ENCODE assay signal across 28 cellular contexts in genomic region chr4:963276-964225, GRCh38. TPM values are rescaled to one million over a fixed set of nuclear protein-coding genes. Genes with fewer than 3 reads are reported as not detected.
DNase-seq lines count a peak whose midpoint lies in the region; ATAC-seq, FAIRE-seq and TF ChIP-seq lines count a peak whose summit lies in the region.
"Had no signal": no experiment of that assay in that cellular context is flagged by ENCODE, and none has a peak within 500 bp of the region (broad histone marks: within the 10 kb centered on the region; RNA-seq: fewer than 3 reads in every experiment).

No MANE protein-coding gene starts in this region.

- no peak overlapping the region for H3K4me3 Mint-ChIP-seq in natural killer cell treated with Interleukin-12 subunit alpha and Interleukin-12 subunit beta and Interleukin-15 and Interleukin-18, amount 100 ng/mL, for 72 hours
- H3K4me3 Mint-ChIP-seq in natural killer cell (no peak overlapping the region), WTC11 (no peak overlapping the region)
- H3K4me3 Mint-ChIP-seq: CD4-positive, CD25-positive, alpha-beta regulatory T cell; mesothelial cell of epicardium; nephron; stimulated activated naive B cell treated with anti-CD40 and anti-IgM and Interleukin-4, amounts not matched to agents 10 μg/mL and 1 μg/mL and 100 μg/mL, for 72 hours had no signal

- H3K27ac Mint-ChIP-seq in natural killer cell treated with Interleukin-12 subunit alpha and Interleukin-12 subunit beta and Interleukin-15 and Interleukin-18, amount 100 ng/mL, for 72 hours = no peak overlapping the region
- H3K27ac Mint-ChIP-seq in natural killer cell (peak overlapping the region in 1 of 2 donors; percentile 58), WTC11 (no peak overlapping the region)
- H3K27ac Mint-ChIP-seq: activated naive CD4-positive, alpha-beta T cell treated with anti-CD3 and anti-CD28 coated beads, Interleukin-2, amount 50 U/mL, for 72 hours; CD4-positive, CD25-positive, alpha-beta regulatory T cell; mesothelial cell of epicardium; nephron; stimulated activated naive B cell treated with anti-CD40 and anti-IgM and Interleukin-4, amounts not matched to agents 10 μg/mL and 1 μg/mL and 100 μg/mL, for 72 hours had no signal

- H3K36me3 ChIP-seq in lower lobe of right lung = peaks cover 74% of the 10 kb centered on the region

- no peak for FAIRE-seq in urothelium cell line (lab: Jason Lieb, UNC)
- FAIRE-seq: endometrium, frontal cortex, GM12891, pancreas had no signal

- H3K27ac ChIP-seq in lower lobe of right lung = no peak overlapping the region
- H3K27ac ChIP-seq: left lung, pancreas, upper lobe of right lung had no signal

- H3K4me1 ChIP-seq in lower lobe of right lung = no peaks in the 10 kb centered on the region
- H3K4me1 ChIP-seq: left lung, pancreas, upper lobe of right lung had no signal

- H3K4me3 ChIP-seq in lower lobe of right lung = no peak overlapping the region
- H3K4me3 ChIP-seq: left lung, pancreas, upper lobe of right lung had no signal

- no peak for ATAC-seq in natural killer cell treated with Interleukin-12 subunit alpha and Interleukin-12 subunit beta and Interleukin-15 and Interleukin-18, amount 100 ng/mL, for 72 hours
- ATAC-seq in natural killer cell (no peak), WTC11 (no peak), lower lobe of right lung (no peak)
- ATAC-seq: activated naive CD4-positive, alpha-beta T cell treated with anti-CD3 and anti-CD28 coated beads, Interleukin-2, amount 50 U/mL, for 72 hours; left lung; pancreas; sciatic nerve; stimulated activated naive B cell treated with anti-CD40 and anti-IgM and Interleukin-4, amounts not matched to agents 10 μg/mL and 1 μg/mL and 100 μg/mL, for 72 hours; upper lobe of right lung had no signal

- no peaks in the 10 kb centered on the region for H3K27me3 ChIP-seq in lower lobe of right lung (ENCODE audit: low read depth)
- H3K27me3 ChIP-seq: pancreas, upper lobe of right lung had no signal

- POLR2A ChIA-PET in WTC11 (lab: Charles Lee) = no interaction called here

- peak; percentile 60 for DNase-seq in natural killer cell treated with Interleukin-12 subunit alpha and Interleukin-12 subunit beta and Interleukin-15 and Interleukin-18, amount 100 ng/mL, for 72 hours (ENCODE audit: low spot score)
- DNase-seq in natural killer cell = no peak
- DNase-seq in WTC11 (ENCODE audit: low spot score) = peak; percentile 9
- DNase-seq in lower lobe of right lung = peak; percentile 37
- no peak for DNase-seq in Ammon's horn (ENCODE audit: low spot score)
- DNase-seq in AG08396 (ENCODE audit: low spot score) = no peak
- DNase-seq in hippocampal formation (lab: John Stamatoyannopoulos, UW) = no peak
- no peak for DNase-seq in urothelium cell line (ENCODE audit: low spot score)
- DNase-seq: activated T-cell treated with anti-CD3 and anti-CD28 coated beads for 4 hours; CD4-positive, CD25-positive, alpha-beta regulatory T cell; dermis blood vessel endothelial cell; KBM-7; NCI-H1417 treated with DMSO at 0.1 percent for 48 hours; NCI-H2107; stimulated activated CD4-positive, alpha-beta T cell treated with anti-CD3 and anti-CD28 coated beads, Interleukin-4, amount 100 ng/mL, for 4 hours; stimulated activated naive B cell treated with anti-CD40 and anti-IgM and Interleukin-4, amounts not matched to agents 10 μg/mL and 1 μg/mL and 100 μg/mL, for 72 hours; T-helper 2 cell; upper lobe of right lung had no signal

- H3K9me3 Mint-ChIP-seq in natural killer cell treated with Interleukin-12 subunit alpha and Interleukin-12 subunit beta and Interleukin-15 and Interleukin-18, amount 100 ng/mL, for 72 hours = no peaks in the 10 kb centered on the region
- H3K9me3 Mint-ChIP-seq in natural killer cell = no peaks in the 10 kb centered on the region
- no peaks in the 10 kb centered on the region for H3K9me3 Mint-ChIP-seq in WTC11
- H3K9me3 Mint-ChIP-seq: activated naive CD4-positive, alpha-beta T cell treated with anti-CD3 and anti-CD28 coated beads, Interleukin-2, amount 50 U/mL, for 72 hours; mesothelial cell of epicardium; nephron; stimulated activated naive B cell treated with anti-CD40 and anti-IgM and Interleukin-4, amounts not matched to agents 10 μg/mL and 1 μg/mL and 100 μg/mL, for 72 hours had no signal

- no peaks in the 10 kb centered on the region for H3K36me3 Mint-ChIP-seq in natural killer cell treated with Interleukin-12 subunit alpha and Interleukin-12 subunit beta and Interleukin-15 and Interleukin-18, amount 100 ng/mL, for 72 hours
- no peaks in the 10 kb centered on the region for H3K36me3 Mint-ChIP-seq in natural killer cell
- H3K36me3 Mint-ChIP-seq in WTC11 = no peaks in the 10 kb centered on the region
- H3K36me3 Mint-ChIP-seq: activated naive CD4-positive, alpha-beta T cell treated with anti-CD3 and anti-CD28 coated beads, Interleukin-2, amount 50 U/mL, for 72 hours had no signal

- CTCF ChIA-PET in WTC11 (lab: Charles Lee) = interaction anchor here (1.0 to 1.9 kb wide), 4 partner anchors 32 to 392 kb away, joined by 3 to 9 read pairs (median 5); partner anchors contain the start of genes GAK and TMEM175

- no peaks in the 10 kb centered on the region for H3K9me3 ChIP-seq in lower lobe of right lung
- H3K9me3 ChIP-seq: left lung, pancreas, upper lobe of right lung had no signal

- H3K4me1 Mint-ChIP-seq in natural killer cell treated with Interleukin-12 subunit alpha and Interleukin-12 subunit beta and Interleukin-15 and Interleukin-18, amount 100 ng/mL, for 72 hours (ENCODE audit: low read depth in 2 of 2) = peaks cover 0 to 6% of the 10 kb centered on the region in 2 donors
- H3K4me1 Mint-ChIP-seq in natural killer cell (peaks cover 4 to 7% of the 10 kb centered on the region in 2 donors), WTC11 (no peaks in the 10 kb centered on the region)
- H3K4me1 Mint-ChIP-seq: mesothelial cell of epicardium, nephron had no signal

- intact Hi-C loops in natural killer cell (cut with micrococcal nuclease) = no loop called here
- intact Hi-C loops in lower lobe of right lung (cut with DNase I) = no loop called here

- H3K27me3 Mint-ChIP-seq in natural killer cell treated with Interleukin-12 subunit alpha and Interleukin-12 subunit beta and Interleukin-15 and Interleukin-18, amount 100 ng/mL, for 72 hours = no peaks in the 10 kb centered on the region
- H3K27me3 Mint-ChIP-seq in natural killer cell (ENCODE audit: low read depth in 2 of 2) (no peaks in the 10 kb centered on the region), WTC11 (ENCODE audit: low read depth) (peaks cover 8% of the 10 kb centered on the region)
- H3K27me3 Mint-ChIP-seq: CD4-positive, CD25-positive, alpha-beta regulatory T cell; stimulated activated naive B cell treated with anti-CD40 and anti-IgM and Interleukin-4, amounts not matched to agents 10 μg/mL and 1 μg/mL and 100 μg/mL, for 72 hours had no signal

- TF ChIP-seq CTCF in natural killer cell (IDR thresholded peaks at IDR 0.05) = no peak
- TF ChIP-seq CTCF in WTC11 (IDR thresholded peaks at IDR 0.05) = no peak
- no peak for TF ChIP-seq CTCF in lower lobe of right lung (IDR thresholded peaks at IDR 0.05)

TF ChIP-seq in WTC11, 78 proteins besides CTCF, POLR2A, EP300 and RAD21:
- TF ChIP-seq HMGA2 (CRISPR knock-in tag; IDR thresholded peaks at IDR 0.05) = no peak

RNA-seq across cellular contexts. Expression of gene DGKQ, which starts 9.8 kb away (rescaled TPM):
- 10 to 100 TPM; 15.4 to 19.6 TPM for total RNA-seq in natural killer cell treated with Interleukin-12 subunit alpha and Interleukin-12 subunit beta and Interleukin-15 and Interleukin-18, amount 100 ng/mL, for 72 hours
- 10 to 100 TPM; 64.2 to 79.5 (median 65.2) TPM for total RNA-seq in natural killer cell
- 15.7 to 19.3 TPM (median 16.9 TPM) in 3 replicates for total RNA-seq in WTC11 (2021)
- total RNA-seq in lower lobe of right lung = 18.8 TPM

RNA-seq across cellular contexts. Expression of gene IDUA, which starts 23.3 kb away (rescaled TPM):
- 10 to 100 TPM; 15.7 to 17.5 TPM for total RNA-seq in natural killer cell treated with Interleukin-12 subunit alpha and Interleukin-12 subunit beta and Interleukin-15 and Interleukin-18, amount 100 ng/mL, for 72 hours
- total RNA-seq in natural killer cell (10 to 100 TPM; 38.7 to 43.6 (median 43.0) TPM), WTC11 (2021) (8.5 to 9.7 TPM (median 8.7 TPM) in 3 replicates), lower lobe of right lung (46.0 TPM)

RNA-seq across cellular contexts. Expression of gene SLC26A1, which starts 29.7 kb away (rescaled TPM):
- total RNA-seq in natural killer cell treated with Interleukin-12 subunit alpha and Interleukin-12 subunit beta and Interleukin-15 and Interleukin-18, amount 100 ng/mL, for 72 hours = under 1 TPM in 1 of 2 donors, not detected in 1; 0.88 TPM
- total RNA-seq in natural killer cell (under 1 TPM; 0.19 to 0.80 (median 0.61) TPM), WTC11 (2021) (0.14 to 0.85 TPM (median 0.25 TPM) in 3 replicates), lower lobe of right lung (1.0 TPM)
- total RNA-seq: activated naive CD4-positive, alpha-beta T cell treated with anti-CD3 and anti-CD28 coated beads, Interleukin-2, amount 50 U/mL, for 72 hours; dermis blood vessel endothelial cell; H4 had no signal

RNA-seq across cellular contexts. Expression of gene TMEM175, which starts 31.3 kb away (rescaled TPM):
- total RNA-seq in natural killer cell treated with Interleukin-12 subunit alpha and Interleukin-12 subunit beta and Interleukin-15 and Interleukin-18, amount 100 ng/mL, for 72 hours = 10 to 100 TPM; 26.5 to 29.2 TPM
- 10 to 100 TPM; 72.8 to 79.8 (median 73.2) TPM for total RNA-seq in natural killer cell
- total RNA-seq in WTC11 (2021) = 6.4 to 10.6 TPM (median 9.2 TPM) in 3 replicates
- total RNA-seq in lower lobe of right lung = 45.3 TPM

RNA-seq across cellular contexts. Expression of gene GAK, which starts 31.4 kb away (rescaled TPM):
- total RNA-seq in natural killer cell treated with Interleukin-12 subunit alpha and Interleukin-12 subunit beta and Interleukin-15 and Interleukin-18, amount 100 ng/mL, for 72 hours = 100 to 1,000 TPM; 168 to 234 TPM
- total RNA-seq in natural killer cell (100 to 1,000 TPM; 349 to 358 (median 349) TPM), WTC11 (2021) (108 to 121 TPM (median 108 TPM) in 3 replicates), lower lobe of right lung (130 TPM)

Comparison
In these comparisons a context has a peak if more than half of its experiments do, and no peak if none do; other contexts are left out.
1. DNase-seq: peak in natural killer cell treated with Interleukin-12 subunit alpha and Interleukin-12 subunit beta and Interleukin-15 and Interleukin-18, amount 100 ng/mL, for 72 hours (single experiment), WTC11 (single experiment) and lower lobe of right lung (single experiment); none in natural killer cell (single experiment), Ammon's horn (single experiment), AG08396 (single experiment), hippocampal formation (0 of 2) and urothelium cell line (single experiment).